In the genomic region with DNA sequence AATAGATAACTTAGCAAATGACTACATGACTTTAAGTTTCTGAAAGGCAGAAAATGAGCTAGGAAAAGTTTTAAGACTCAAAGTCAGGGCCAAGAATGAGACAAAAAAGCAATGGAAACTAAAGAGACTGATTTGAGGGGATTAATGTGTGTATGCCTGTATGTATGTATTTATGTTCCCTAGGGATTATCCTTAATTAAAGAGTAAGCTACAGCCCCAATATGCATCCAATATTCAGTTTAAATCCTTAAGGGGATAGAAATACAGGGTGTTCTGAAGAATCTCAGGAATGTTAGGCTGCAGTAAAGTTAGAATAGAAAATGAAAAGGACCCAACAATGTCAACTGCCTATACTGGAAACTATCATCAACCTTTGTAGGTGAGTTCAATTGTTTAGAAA, we compare ENCODE assay signal across 30 cellular contexts.
DNase-seq lines count a peak whose midpoint lies in the region; ATAC-seq and TF ChIP-seq lines count a peak whose summit lies in the region.
"Had no signal": no experiment of that assay in that cellular context is flagged by ENCODE, and none has a peak within 500 bp of the region (broad histone marks: within the 10 kb centered on the region; RNA-seq: fewer than 3 reads in every experiment).

No MANE protein-coding gene starts in this region.

- no peak for DNase-seq in HFFc6
- DNase-seq in cerebellar cortex (ENCODE audit: low spot score) = peak; percentile 42
- no peak for DNase-seq in left lung
- DNase-seq in smooth muscle cell (lab: John Stamatoyannopoulos, UW; ENCODE audit: unreplicated experiment) = no peak
- DNase-seq in NCI-H446 treated with DMSO at 0.1 percent for 48 hours (lab: John Stamatoyannopoulos, UW) = no peak
- no peak for DNase-seq in RKO (ENCODE audit: low spot score)
- DNase-seq in NCI-H1417 (lab: John Stamatoyannopoulos, UW) = no peak
- DNase-seq: activated CD4-positive, alpha-beta T cell treated with anti-CD3 and anti-CD28 coated beads for 36 hours; activated CD8-positive, alpha-beta T cell treated with anti-CD3 and anti-CD28 coated beads for 36 hours; amygdala; COR-L47; DMS53; effector CD8-positive, alpha-beta T cell; erythroblast; heart left ventricle; kidney; mucosa of descending colon; NCI-H1092; NCI-H187 treated with DMSO at 0.1 percent for 48 hours; NCI-H2171 treated with DMSO at 0.1 percent for 48 hours; NCI-H524 treated with DMSO at 0.1 percent for 48 hours; NK-92 treated with Interleukin-12 subunit alpha and Interleukin-12 subunit beta, amount 100 ng/mL, for 24 hours; SHP77 treated with DMSO at 0.1 percent for 48 hours; stimulated activated naive CD4-positive, alpha-beta T cell had no signal

- H2AFZ ChIP-seq in smooth muscle cell (ENCODE audit: low read depth) = peak overlapping the region; percentile 61

- peak overlapping the region; percentile 66 for H3K4me2 ChIP-seq in smooth muscle cell

- no peaks in the 10 kb centered on the region for H3K9me3 ChIP-seq in left lung
- H3K9me3 ChIP-seq in smooth muscle cell (replicated peaks; ENCODE audit: low read depth) = no peaks in the 10 kb centered on the region
- H3K9me3 ChIP-seq: BLaER1 treated with 17β-estradiol and CSF1 and Interleukin-3, amounts not matched to agents 10 nM and 100 nM; heart left ventricle; mucosa of descending colon had no signal

- H3K4me3 ChIP-seq in left lung = no peak overlapping the region
- H3K4me3 ChIP-seq in smooth muscle cell = no peak overlapping the region
- H3K4me3 ChIP-seq: heart left ventricle, mucosa of descending colon had no signal

- intact Hi-C loops in left lung (cut with DNase I) = no loop called here

- H3K27me3 ChIP-seq in left lung = no peaks in the 10 kb centered on the region
- no peaks in the 10 kb centered on the region for H3K27me3 ChIP-seq in smooth muscle cell (ENCODE audit: low read depth)
- H3K27me3 ChIP-seq: BLaER1 treated with 17β-estradiol and CSF1 and Interleukin-3, amounts not matched to agents 10 nM and 100 nM; heart left ventricle had no signal

- H3K4me1 Mint-ChIP-seq in HFFc6 (ENCODE audit: low read depth) = peaks cover 34% of the 10 kb centered on the region
- H3K4me1 Mint-ChIP-seq: activated CD4-positive, alpha-beta T cell treated with anti-CD3 and anti-CD28 coated beads for 36 hours; nephron had no signal

- peak overlapping the region; percentile 9 to 64 for H3K27ac ChIP-seq in left lung
- H3K27ac ChIP-seq in smooth muscle cell (ENCODE audit: low read depth) = peak overlapping the region; percentile 92
- H3K27ac ChIP-seq: VCaP had no signal

- peak overlapping the region; percentile 31 for H3K4me3 Mint-ChIP-seq in HFFc6
- H3K4me3 Mint-ChIP-seq: activated CD4-positive, alpha-beta T cell treated with anti-CD3 and anti-CD28 coated beads for 36 hours; activated CD8-positive, alpha-beta T cell treated with anti-CD3 and anti-CD28 coated beads for 36 hours; nephron had no signal

- no peaks in the 10 kb centered on the region for H3K79me2 ChIP-seq in smooth muscle cell (ENCODE audit: low read depth)

- no peaks in the 10 kb centered on the region for H3K36me3 Mint-ChIP-seq in HFFc6 (ENCODE audit: low read depth)
- H3K36me3 Mint-ChIP-seq: activated naive CD4-positive, alpha-beta T cell treated with anti-CD3 and anti-CD28 coated beads, Interleukin-2, amount 50 U/mL, for 72 hours had no signal

- H3K27ac Mint-ChIP-seq in HFFc6 = peak overlapping the region; percentile 59
- H3K27ac Mint-ChIP-seq: activated CD4-positive, alpha-beta T cell treated with anti-CD3 and anti-CD28 coated beads for 36 hours; activated CD8-positive, alpha-beta T cell treated with anti-CD3 and anti-CD28 coated beads for 36 hours; activated naive CD4-positive, alpha-beta T cell treated with anti-CD3 and anti-CD28 coated beads, Interleukin-2, amount 50 U/mL, for 72 hours; nephron had no signal

- TF ChIP-seq CTCF in HFFc6 (IDR thresholded peaks at IDR 0.05) = no peak
- TF ChIP-seq CTCF in left lung (IDR thresholded peaks at IDR 0.05) = no peak
- no peak for TF ChIP-seq CTCF in smooth muscle cell (IDR thresholded peaks at IDR 0.05; ENCODE audit: borderline replicate concordance, insufficient read depth, poor library complexity, severe bottlenecking)

- H4K20me1 ChIP-seq in smooth muscle cell (ENCODE audit: low read depth) = no peaks in the 10 kb centered on the region
- H4K20me1 ChIP-seq: BLaER1 treated with 17β-estradiol and CSF1 and Interleukin-3, amounts not matched to agents 10 nM and 100 nM had no signal

- H3K36me3 ChIP-seq in left lung = no peaks in the 10 kb centered on the region
- H3K36me3 ChIP-seq in smooth muscle cell (ENCODE audit: low read depth) = no peaks in the 10 kb centered on the region
- H3K36me3 ChIP-seq: BLaER1 treated with 17β-estradiol and CSF1 and Interleukin-3, amounts not matched to agents 10 nM and 100 nM; heart left ventricle had no signal

- ATAC-seq in left lung = no peak
- ATAC-seq in GM19463 (IDR thresholded peaks at IDR 0.05; ENCODE audit: unreplicated experiment) = no peak
- ATAC-seq: activated CD4-positive, alpha-beta T cell treated with anti-CD3 and anti-CD28 coated beads for 36 hours; activated CD8-positive, alpha-beta T cell treated with anti-CD3 and anti-CD28 coated beads for 36 hours; activated naive CD4-positive, alpha-beta T cell treated with anti-CD3 and anti-CD28 coated beads, Interleukin-2, amount 50 U/mL, for 72 hours; mucosa of descending colon; Panc1 had no signal

- no peaks in the 10 kb centered on the region for H3K27me3 Mint-ChIP-seq in HFFc6 (ENCODE audit: insufficient read depth)
- H3K27me3 Mint-ChIP-seq: activated CD4-positive, alpha-beta T cell treated with anti-CD3 and anti-CD28 coated beads for 36 hours; activated CD8-positive, alpha-beta T cell treated with anti-CD3 and anti-CD28 coated beads for 36 hours had no signal

- H3K4me1 ChIP-seq in left lung = no peaks in the 10 kb centered on the region
- H3K4me1 ChIP-seq in smooth muscle cell (ENCODE audit: low read depth) = peaks cover 5% of the 10 kb centered on the region

- no peaks in the 10 kb centered on the region for H3F3A ChIP-seq in smooth muscle cell (ENCODE audit: low read depth)

- H3K9ac ChIP-seq in smooth muscle cell (ENCODE audit: low read depth) = peak overlapping the region; percentile 51

- no peaks in the 10 kb centered on the region for H3K9me3 Mint-ChIP-seq in HFFc6
- H3K9me3 Mint-ChIP-seq: activated CD8-positive, alpha-beta T cell treated with anti-CD3 and anti-CD28 coated beads for 36 hours; activated naive CD4-positive, alpha-beta T cell treated with anti-CD3 and anti-CD28 coated beads, Interleukin-2, amount 50 U/mL, for 72 hours; nephron had no signal
